In genomic region chr10:3033925-3034324, GRCh38 we compare ENCODE assay signal across 27 cellular contexts. TPM values are rescaled to one million over a fixed set of nuclear protein-coding genes. Genes with fewer than 3 reads are reported as not detected.
A peak's percentile ranks its signal among the peaks of the same experiment; 100 is the strongest.
DNase-seq lines count a peak whose midpoint lies in the region; ATAC-seq and TF ChIP-seq lines count a peak whose summit lies in the region.
"Had no signal": no experiment of that assay in that cellular context is flagged by ENCODE, and none has a peak within 500 bp of the region (broad histone marks: within the 10 kb centered on the region; RNA-seq: fewer than 3 reads in every experiment).

No MANE protein-coding gene starts in this region.

- no peak for TF ChIP-seq POLR2A in thyroid gland (IDR thresholded peaks at IDR 0.05)

- no peak overlapping the region for H3K4me3 ChIP-seq in left lung
- H3K4me3 ChIP-seq in thyroid gland (replicated peaks in 1 of 3) = no peak overlapping the region
- H3K4me3 ChIP-seq: GM12878, GM23248, SK-N-MC had no signal

- intact Hi-C loops in left lung (cut with DNase I) (loop anchor here in 1 of 2 donors (10.0 kb wide), 1 partner anchor 109 kb away; no protein-coding TSS in a partner anchor), thyroid gland (cut with DNase I) (no loop called here)

- H3K4me1 ChIP-seq in left lung = peaks cover 0 to 4% of the 10 kb centered on the region in 2 donors
- peaks cover 0 to 9% of the 10 kb centered on the region in 2 donors for H3K4me1 ChIP-seq in thyroid gland
- H3K4me1 ChIP-seq: Caco-2 had no signal

- H3K27me3 ChIP-seq in left lung (no peaks in the 10 kb centered on the region), thyroid gland (no peaks in the 10 kb centered on the region)

- peak; percentile 12 for DNase-seq in NCI-H1105 (lab: John Stamatoyannopoulos, UW)
- peak; percentile 6 for DNase-seq in NCI-H2029 treated with DMSO at 0.1 percent for 48 hours (lab: John Stamatoyannopoulos, UW)
- DNase-seq in left lung = no peak
- peak; percentile 38 to 45 for DNase-seq in thyroid gland
- DNase-seq: Caco-2; CD8-positive, alpha-beta T cell; DMS79; EL; GDM1; GM23248; H9; KG1; MM.1S; NCI-H1048; NCI-H1436; NCI-H187; NCI-H2227 treated with DMSO at 0.1 percent for 48 hours; NCI-H526 treated with DMSO at 0.1 percent for 48 hours; SHP77 had no signal

- TF ChIP-seq CTCF in left lung (IDR thresholded peaks at IDR 0.05) = no peak
- TF ChIP-seq CTCF in thyroid gland (IDR thresholded peaks at IDR 0.05) = no peak

- no peak overlapping the region for H3K27ac ChIP-seq in left lung
- no peak overlapping the region for H3K27ac ChIP-seq in thyroid gland
- H3K27ac ChIP-seq: C4-2B, GM23248, RWPE1, SK-N-MC had no signal

- WGBS in thyroid gland, 2 donors = 37 to 48% methylated on average over 5 of the region's 5 CpGs

- H3K36me3 ChIP-seq in left lung = no peaks in the 10 kb centered on the region
- no peaks in the 10 kb centered on the region for H3K36me3 ChIP-seq in thyroid gland

- ATAC-seq in left lung (peak; percentile 37), HG03280 (IDR thresholded peaks at IDR 0.05; ENCODE audit: unreplicated experiment) (no peak), GM21825 (IDR thresholded peaks at IDR 0.05; ENCODE audit: unreplicated experiment) (no peak)
- ATAC-seq in activated CD4-positive, CD25-positive, alpha-beta regulatory T cell treated with anti-CD3 and anti-CD28 coated beads, Interleukin-2, amount 50 U/mL, for 24 hours = no peak
- ATAC-seq: CD8-positive, alpha-beta T cell; GM12878; Panc1 had no signal

- H3K9me3 ChIP-seq in left lung (no peaks in the 10 kb centered on the region), thyroid gland (no peaks in the 10 kb centered on the region)

RNA-seq across cellular contexts. Expression of gene PFKP, which starts 33.4 kb away (rescaled TPM):
- total RNA-seq in left lung (10 to 100 TPM; 44.9 to 70.0 TPM), thyroid gland (100 to 1,000 TPM in 2 of 4 donors, 10 to 100 TPM in 2; 56.6 to 154 (median 115) TPM)

Comparison
In these comparisons a context has a peak if more than half of its experiments do, and no peak if none do; other contexts are left out.
1. DNase-seq: peak in NCI-H1105 (single experiment), NCI-H2029 treated with DMSO at 0.1 percent for 48 hours (single experiment) and thyroid gland (2 of 2); none in left lung (0 of 2).